20 cellular contexts compared by ENCODE assay signal in the genomic region with DNA sequence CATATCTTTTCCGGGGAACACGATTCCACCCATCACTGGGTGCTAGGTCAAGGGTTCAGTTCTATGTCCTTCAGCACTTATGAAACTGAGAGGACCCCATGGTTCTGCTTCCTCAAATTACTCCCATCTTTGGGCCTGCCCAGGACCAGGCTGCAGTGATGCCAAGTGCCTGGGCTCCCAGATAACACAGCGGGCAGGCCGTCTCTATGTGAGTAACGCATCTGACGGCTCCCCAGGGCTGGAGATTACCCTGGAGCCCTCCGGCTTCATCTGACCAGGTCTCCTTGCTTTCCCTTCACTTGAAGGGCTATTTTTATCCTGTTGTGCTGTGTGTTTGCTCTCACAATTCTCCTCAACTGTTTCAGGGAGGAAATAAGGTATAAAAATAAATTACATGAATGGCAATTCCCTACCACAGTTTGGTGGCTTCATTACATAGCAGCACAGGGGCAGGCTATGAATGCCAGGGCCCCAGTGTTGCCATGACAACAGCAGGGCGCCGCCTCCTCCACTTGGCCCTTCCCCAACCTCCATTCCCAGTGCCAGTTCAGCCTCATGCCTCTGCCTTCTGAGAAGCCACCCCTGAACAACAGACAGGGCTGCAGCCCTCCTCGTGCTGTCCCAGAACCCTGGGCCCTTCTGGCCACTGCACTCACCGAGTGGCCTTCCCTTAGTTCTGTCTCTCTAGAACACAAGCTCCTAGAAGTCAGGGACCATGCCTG. TPM values are rescaled to one million over a fixed set of nuclear protein-coding genes. Genes with fewer than 3 reads are reported as not detected.
DNase-seq lines count a peak whose midpoint lies in the region; ATAC-seq, FAIRE-seq and TF ChIP-seq lines count a peak whose summit lies in the region.
"Had no signal": no experiment of that assay in that cellular context is flagged by ENCODE, and none has a peak within 500 bp of the region (broad histone marks: within the 10 kb centered on the region; RNA-seq: fewer than 3 reads in every experiment).

No MANE protein-coding gene starts in this region.

- no peak overlapping the region for H3K9ac ChIP-seq in K562 (ENCODE audit: insufficient read depth in 1 of 2, low read depth in 2 of 2, low read length in 2 of 2)
- H3K9ac ChIP-seq in mucosa of stomach (ENCODE audit: low read length), result peak overlapping the region; percentile 23

- H3K27ac ChIP-seq in K562 (ENCODE audit: extremely low read depth, low read depth, low read length), result no peak overlapping the region
- H3K27ac ChIP-seq in osteoblast (ENCODE audit: low read depth, low read length), result no peak overlapping the region
- no peak overlapping the region for H3K27ac ChIP-seq in ovary
- H3K27ac ChIP-seq: lower lobe of right lung, tibial artery had no signal

- H2AFZ ChIP-seq in K562 (ENCODE audit: low read depth, low read length), result no peak overlapping the region
- no peak overlapping the region for H2AFZ ChIP-seq in osteoblast (ENCODE audit: low read length)

- no peak for ATAC-seq in K562
- ATAC-seq: lower lobe of right lung; naive thymus-derived CD8-positive, alpha-beta T cell; stimulated activated effector memory CD8-positive, alpha-beta T cell treated with anti-CD3 and anti-CD28 coated beads, Interleukin-12 subunit alpha, Interleukin-12 subunit beta, amount 100 ng/mL, for 72 hours had no signal

- H3K27me3 ChIP-seq in K562 (ENCODE audit: control insufficient read depth in 2 of 2, insufficient read depth in 2 of 2, low read length in 2 of 2), result peaks cover 3 to 32% of the 10 kb centered on the region in 2 experiments; a peak in 4 of 5 replicates
- H3K27me3 ChIP-seq in mucosa of stomach (ENCODE audit: control insufficient read depth, insufficient read depth, low read length), result no peaks in the 10 kb centered on the region
- no peaks in the 10 kb centered on the region for H3K27me3 ChIP-seq in osteoblast (ENCODE audit: insufficient read depth, low read length)
- no peaks in the 10 kb centered on the region for H3K27me3 ChIP-seq in ovary
- H3K27me3 ChIP-seq: tibial artery had no signal

- 5% methylated on average over 11 of the region's 11 CpGs for WGBS in K562 (ENCODE audit: insufficient coverage, low coverage, missing lambda C conversion rate)
- WGBS in ovary, 3 donors, result 78 to 87% (median 85%) methylated on average over 11 of the region's 11 CpGs

- CTCF ChIA-PET in K562 (lab: Yijun Ruan, JAX; ENCODE audit: low intra/inter-chr PET ratio), result no interaction called here

- no peaks in the 10 kb centered on the region for H3K4me1 ChIP-seq in K562 (replicated peaks in 1 of 2; ENCODE audit: control insufficient read depth in 2 of 2, insufficient read depth in 2 of 2, low read length in 2 of 2)
- peaks cover 34% of the 10 kb centered on the region for H3K4me1 ChIP-seq in mucosa of stomach (ENCODE audit: control insufficient read depth, insufficient read depth, low read length)
- peaks cover 5% of the 10 kb centered on the region for H3K4me1 ChIP-seq in osteoblast (ENCODE audit: insufficient read depth, low read length)
- no peaks in the 10 kb centered on the region for H3K4me1 ChIP-seq in ovary (ENCODE audit: insufficient read depth)

- H3K79me2 ChIP-seq in K562 (ENCODE audit: control insufficient read depth, insufficient read depth, low read length) (no peaks in the 10 kb centered on the region), osteoblast (ENCODE audit: insufficient read depth, low read length) (no peaks in the 10 kb centered on the region)

- no TSS peak for BruUV-seq in K562 (replicated peaks; lab: Mats Ljungman, UMichigan)

- TF ChIP-seq CTCF in K562 (IDR thresholded peaks at IDR 0.05 in 2 of 3, conservative IDR thresholded peaks at IDR 0.05 in 1 of 3; ENCODE audit: insufficient read depth in 2 of 3, low read depth in 1 of 3, low read length in 3 of 3) (no peak), osteoblast (IDR thresholded peaks at IDR 0.05; ENCODE audit: extremely low read depth, low read depth, low read length) (no peak), ovary (IDR thresholded peaks at IDR 0.05) (no peak)

- no peaks in the 10 kb centered on the region for H3K9me1 ChIP-seq in K562 (ENCODE audit: control insufficient read depth, insufficient read depth, low read length)

- intact Hi-C loops in K562 (cut with micrococcal nuclease), result no loop called here
- intact Hi-C loops in ovary (cut with DNase I), result no loop called here

- TF ChIP-seq EP300 in K562 (IDR thresholded peaks at IDR 0.05; ENCODE audit: low read length), result no peak
- no peak for TF ChIP-seq EP300 in ovary (IDR thresholded peaks at IDR 0.05)

- no peak for TF ChIP-seq RAD21 in K562 (CRISPR knock-in tag; conservative IDR thresholded peaks at IDR 0.05 in 1 of 2, IDR thresholded peaks at IDR 0.05 in 1 of 2)

- POLR2A ChIA-PET in K562 (lab: Yijun Ruan, JAX), result interaction anchor here (0.7 kb wide), 1 partner anchor 26 kb away, joined by 3 read pairs; no protein-coding TSS in a partner anchor

- TF ChIP-seq POLR2A in K562 (conservative IDR thresholded peaks at IDR 0.05), result no peak
- no peak for TF ChIP-seq POLR2A in ovary (IDR thresholded peaks at IDR 0.05)

- H3K4me3 ChIP-seq in K562 (no peak overlapping the region), mucosa of stomach (ENCODE audit: low read length) (no peak overlapping the region), osteoblast (ENCODE audit: insufficient read depth, low read length) (no peak overlapping the region), ovary (no peak overlapping the region)
- H3K4me3 ChIP-seq: lower lobe of right lung, tibial artery had no signal

- H3K36me3 ChIP-seq in K562 (ENCODE audit: control insufficient read depth, insufficient read depth, low read length) (no peaks in the 10 kb centered on the region), mucosa of stomach (ENCODE audit: control insufficient read depth, insufficient read depth, low read length) (no peaks in the 10 kb centered on the region), osteoblast (ENCODE audit: insufficient read depth, low read length) (no peaks in the 10 kb centered on the region), ovary (no peaks in the 10 kb centered on the region)
- H3K36me3 ChIP-seq: lower lobe of right lung, tibial artery had no signal

- in situ Hi-C loops in K562 (cut with MboI) (no loop called here), KBM-7 (cut with MboI; ENCODE audit: low pct_unique_long_range_greater_than_20kb, low sequenced_read_pairs) (no loop called here)

- no peaks in the 10 kb centered on the region for H4K20me1 ChIP-seq in K562 (replicated peaks; ENCODE audit: control insufficient read depth, insufficient read depth, low read length)
- no peaks in the 10 kb centered on the region for H4K20me1 ChIP-seq in osteoblast (ENCODE audit: insufficient read depth, low read length)

- peak; percentile 11 for DNase-seq in NCI-H2029 treated with DMSO at 0.1 percent for 48 hours (lab: John Stamatoyannopoulos, UW)
- DNase-seq in NCI-H2029 (lab: John Stamatoyannopoulos, UW), result no peak
- peak; percentile 21 for DNase-seq in Daoy (ENCODE audit: low read depth)
- no peak for DNase-seq in K562 (ENCODE audit: extremely low read depth in 1 of 4, low spot score in 3 of 4)
- DNase-seq in KBM-7, result no peak
- no peak for DNase-seq in osteoblast (ENCODE audit: insufficient read length, low spot score, missing footprints)
- DNase-seq in ovary, result no peak
- DNase-seq: activated CD4-positive, alpha-beta T cell treated with anti-CD3 and anti-CD28 coated beads, Interleukin-2, amount 50 U/mL, for 1 hour; activated naive CD4-positive, alpha-beta T cell treated with anti-CD3 and anti-CD28 coated beads for 36 hours; CD4-positive, CD25-positive, alpha-beta regulatory T cell; DND-41; lower lobe of right lung; naive thymus-derived CD8-positive, alpha-beta T cell; NCI-H1694; NCI-H774; tibial artery had no signal

- no peak for FAIRE-seq in K562 (lab: Jason Lieb, UNC)
- FAIRE-seq: A204.1, TTC549 had no signal

- no peak overlapping the region for H3K4me2 ChIP-seq in K562 (ENCODE audit: insufficient read depth, low read length)
- H3K4me2 ChIP-seq in osteoblast (ENCODE audit: insufficient read depth, low read length), result no peak overlapping the region

- H3K9me3 ChIP-seq in K562 (replicated peaks; ENCODE audit: control insufficient read depth, insufficient read depth, low read depth, low read length) (no peaks in the 10 kb centered on the region), mucosa of stomach (ENCODE audit: control insufficient read depth, low read length) (no peaks in the 10 kb centered on the region), osteoblast (ENCODE audit: low read depth, low read length) (no peaks in the 10 kb centered on the region), ovary (no peaks in the 10 kb centered on the region)
- H3K9me3 ChIP-seq: lower lobe of right lung, tibial artery had no signal

TF ChIP-seq in K562, 482 proteins besides CTCF, POLR2A, EP300 and RAD21 (continues in another document):
- TF ChIP-seq MED1 (CRISPR knock-in tag; IDR thresholded peaks at IDR 0.05; ENCODE audit: borderline replicate concordance) (no peak), PHTF2 (CRISPR knock-in tag; IDR thresholded peaks at IDR 0.05) (no peak), RFX1 (IDR thresholded peaks at IDR 0.05) (peak; percentile 82), NFATC3 (IDR thresholded peaks at IDR 0.05) (no peak)

RNA-seq across cellular contexts. Expression of gene TMEM131, which starts 25.4 kb away (rescaled TPM):
- total RNA-seq in Daoy (2014; rRNA removed; shearing (Covaris generic)), result 5.7 and 10.5 TPM in 2 replicates
- total RNA-seq in K562 (2011; cell fraction: chromatin; rRNA removed; ENCODE audit: low replicate concordance), result 56.9 and 132 TPM in 2 replicates
- total RNA-seq in K562 (2011; cell fraction: nucleolus; rRNA removed), result 27.5 and 28.5 TPM in 2 replicates
- total RNA-seq in K562 (2011; cell fraction: nucleoplasm; rRNA removed), result 54.1 and 66.5 TPM in 2 replicates
- 6.6 and 8.2 TPM in 2 replicates for total RNA-seq in K562 (2014; rRNA removed)
- total RNA-seq in K562 (2014; rRNA removed; fragmentation: Illumina TruSeq; extraction: Trizol), result 11.2 and 12.4 TPM in 2 replicates
- 13.6 and 14.6 TPM in 2 replicates for total RNA-seq in K562 (2015; rRNA removed; fragmentation: Illumina TruSeq; extraction: Trizol)
- 20.4 and 22.1 TPM in 2 replicates for total RNA-seq in K562 (2021)
- 11.3 and 16.0 TPM in 2 replicates for polyA plus RNA-seq in K562 (2011; rRNA removed)
- polyA plus RNA-seq in K562 (2011; cell fraction: cytosol; rRNA removed), result 6.2 and 8.7 TPM in 2 replicates
- 53.6 and 59.0 TPM in 2 replicates for polyA plus RNA-seq in K562 (2011; cell fraction: nucleus; rRNA removed)
- 13.3 and 19.4 TPM in 2 replicates for polyA plus RNA-seq in K562 (2012)
- 17.6 and 21.1 TPM in 2 replicates for polyA plus RNA-seq in K562 (2014; fragmentation: Illumina TruSeq; extraction: Trizol)
- 1 to 10 TPM; 2.5 to 2.8 TPM for polyA plus RNA-seq in K562 (2014; fragmentation: Nextera tagmentation; extraction: Ambion mirVana)
- polyA plus RNA-seq in K562 (2014; rRNA removed), result 14.3 and 15.6 TPM in 2 replicates
- 32.2 and 35.7 TPM in 2 replicates for polyA minus RNA-seq in K562 (2011; rRNA and poly(A)+ RNA removed)
- polyA minus RNA-seq in K562 (2011; cell fraction: cytosol; rRNA and poly(A)+ RNA removed), result 9.0 and 13.8 TPM in 2 replicates
- 29.2 and 61.2 TPM in 2 replicates for polyA minus RNA-seq in K562 (2011; cell fraction: nucleus; rRNA and poly(A)+ RNA removed)
- total RNA-seq in osteoblast, result 30.0 and 41.8 TPM in 2 replicates
- total RNA-seq in ovary, result 10 to 100 TPM; 29.3 to 44.0 (median 38.4) TPM
- polyA plus RNA-seq in ovary, result 10 to 100 TPM; 16.1 to 40.7 TPM

Comparison
In these comparisons a context has a peak if more than half of its experiments do, and no peak if none do; other contexts are left out.
1. DNase-seq: peak in NCI-H2029 treated with DMSO at 0.1 percent for 48 hours (single experiment) and Daoy (single experiment); none in NCI-H2029 (single experiment), K562 (0 of 4), KBM-7 (single experiment), osteoblast (single experiment) and ovary (0 of 5).